Comparison of ENCODE assay signal across 19 cellular contexts in the genomic region with DNA sequence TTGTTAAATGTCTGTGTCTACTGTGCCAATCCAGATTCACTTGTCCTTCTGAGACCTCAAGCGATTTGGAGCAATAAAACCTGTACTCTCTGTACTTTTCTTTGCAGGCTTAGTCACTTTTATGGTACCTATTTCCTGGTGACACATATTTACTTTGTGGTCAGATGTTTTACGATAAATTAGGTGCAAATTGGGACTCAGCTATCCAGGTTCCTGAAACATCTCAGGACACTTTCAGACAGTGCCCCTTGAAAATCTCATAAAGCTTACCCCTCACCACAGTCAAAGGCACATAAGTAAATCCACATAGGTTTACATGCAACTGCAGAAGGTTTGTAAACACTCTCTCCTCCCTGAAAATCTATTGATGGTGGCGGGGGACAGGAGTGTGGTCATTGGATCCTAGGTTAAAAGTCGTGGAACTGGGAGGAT.
DNase-seq lines count a peak whose midpoint lies in the region; ATAC-seq, FAIRE-seq and TF ChIP-seq lines count a peak whose summit lies in the region.
"Had no signal": no experiment of that assay in that cellular context is flagged by ENCODE, and none has a peak within 500 bp of the region (broad histone marks: within the 10 kb centered on the region; RNA-seq: fewer than 3 reads in every experiment).

No MANE protein-coding gene starts in this region.

- no peak for TF ChIP-seq POLR2A in H54 (IDR thresholded peaks at IDR 0.05; ENCODE audit: low read depth, low read length)
- TF ChIP-seq POLR2A in thyroid gland (IDR thresholded peaks at IDR 0.05): no peak

- H3K36me3 Mint-ChIP-seq in natural killer cell treated with Interleukin-12 subunit alpha and Interleukin-12 subunit beta and Interleukin-15 and Interleukin-18, amount 100 ng/mL, for 72 hours: no peaks in the 10 kb centered on the region
- H3K36me3 Mint-ChIP-seq: stimulated activated memory B cell treated with anti-CD40 and anti-IgM and Interleukin-4, amounts not matched to agents 10 μg/mL and 1 μg/mL and 100 μg/mL, for 72 hours had no signal

- peak overlapping the region; percentile 46 for H3K4me2 ChIP-seq in skeletal muscle satellite cell (ENCODE audit: low read length)
- H3K4me2 ChIP-seq: BLaER1 had no signal

- H3K4me1 Mint-ChIP-seq in natural killer cell treated with Interleukin-12 subunit alpha and Interleukin-12 subunit beta and Interleukin-15 and Interleukin-18, amount 100 ng/mL, for 72 hours (ENCODE audit: low read depth in 2 of 2): no peaks in the 10 kb centered on the region
- H3K4me1 Mint-ChIP-seq: stimulated activated memory B cell treated with anti-CD40 and anti-IgM and Interleukin-4, amounts not matched to agents 10 μg/mL and 1 μg/mL and 100 μg/mL, for 72 hours had no signal

- peaks cover 6% of the 10 kb centered on the region for H3K9me3 Mint-ChIP-seq in natural killer cell treated with Interleukin-12 subunit alpha and Interleukin-12 subunit beta and Interleukin-15 and Interleukin-18, amount 100 ng/mL, for 72 hours
- H3K9me3 Mint-ChIP-seq: stimulated activated memory B cell treated with anti-CD40 and anti-IgM and Interleukin-4, amounts not matched to agents 10 μg/mL and 1 μg/mL and 100 μg/mL, for 72 hours had no signal

- no peak for DNase-seq in H54 (ENCODE audit: insufficient read length, low spot score)
- DNase-seq in RCC 7860 (ENCODE audit: low spot score): peak; percentile 44
- peak; percentile 37 to 53 for DNase-seq in foreskin fibroblast
- no peak for DNase-seq in natural killer cell treated with Interleukin-12 subunit alpha and Interleukin-12 subunit beta and Interleukin-15 and Interleukin-18, amount 100 ng/mL, for 72 hours (ENCODE audit: low spot score)
- DNase-seq in thyroid gland: no peak
- DNase-seq: activated gamma-delta T cell treated with Interleukin-2 at 50 U/mL for 16 hours, EL, HCEC 1CT, Karpas-422, NCI-H446 treated with DMSO at 0.1 percent for 48 hours, WERI-Rb-1 had no signal

- WGBS in thyroid gland, 2 donors: 92 to 97% methylated on average over 4 of the region's 4 CpGs

- H3K9me3 ChIP-seq in skeletal muscle satellite cell (replicated peaks; ENCODE audit: low read length): no peaks in the 10 kb centered on the region
- H3K9me3 ChIP-seq in thyroid gland: no peaks in the 10 kb centered on the region
- H3K9me3 ChIP-seq: BLaER1, neutrophil had no signal

- no peak overlapping the region for H3K4me3 ChIP-seq in foreskin fibroblast (ENCODE audit: low read depth in 1 of 2, low read length in 2 of 2)
- no peak overlapping the region for H3K4me3 ChIP-seq in skeletal muscle satellite cell (ENCODE audit: low read length)
- no peak overlapping the region for H3K4me3 ChIP-seq in thyroid gland (replicated peaks in 1 of 3)
- H3K4me3 ChIP-seq: BLaER1, GM12878, lung had no signal

- intact Hi-C loops in thyroid gland (cut with DNase I): no loop called here

- H3K27ac ChIP-seq in thyroid gland: no peak overlapping the region
- H3K27ac ChIP-seq: BLaER1, neutrophil, WERI-Rb-1 had no signal

- H3K4me1 ChIP-seq in skeletal muscle satellite cell (ENCODE audit: control insufficient read depth, insufficient read depth, low read length): peaks cover 54% of the 10 kb centered on the region
- H3K4me1 ChIP-seq in thyroid gland: peaks cover 0 to 6% of the 10 kb centered on the region in 2 donors

- no peaks in the 10 kb centered on the region for H3K27me3 Mint-ChIP-seq in natural killer cell treated with Interleukin-12 subunit alpha and Interleukin-12 subunit beta and Interleukin-15 and Interleukin-18, amount 100 ng/mL, for 72 hours
- H3K27me3 Mint-ChIP-seq: stimulated activated memory B cell treated with anti-CD40 and anti-IgM and Interleukin-4, amounts not matched to agents 10 μg/mL and 1 μg/mL and 100 μg/mL, for 72 hours had no signal

- H3K27me3 ChIP-seq in skeletal muscle satellite cell (ENCODE audit: control insufficient read depth, insufficient read depth, low read length) (no peaks in the 10 kb centered on the region), thyroid gland (no peaks in the 10 kb centered on the region)
- H3K27me3 ChIP-seq: BLaER1, neutrophil had no signal

- H3K36me3 ChIP-seq in skeletal muscle satellite cell (ENCODE audit: insufficient read depth, low read length) (no peaks in the 10 kb centered on the region), thyroid gland (no peaks in the 10 kb centered on the region)
- H3K36me3 ChIP-seq: BLaER1, neutrophil, WERI-Rb-1 had no signal

- no peak overlapping the region for H3K4me3 Mint-ChIP-seq in natural killer cell treated with Interleukin-12 subunit alpha and Interleukin-12 subunit beta and Interleukin-15 and Interleukin-18, amount 100 ng/mL, for 72 hours
- H3K4me3 Mint-ChIP-seq: stimulated activated memory B cell treated with anti-CD40 and anti-IgM and Interleukin-4, amounts not matched to agents 10 μg/mL and 1 μg/mL and 100 μg/mL, for 72 hours had no signal

- FAIRE-seq in H54 (lab: Jason Lieb, UNC) (peak; percentile 98), RCC 7860 (lab: Jason Lieb, UNC) (peak; percentile 55)
- FAIRE-seq: astrocyte, GM12878 had no signal

- H3K27ac Mint-ChIP-seq in natural killer cell treated with Interleukin-12 subunit alpha and Interleukin-12 subunit beta and Interleukin-15 and Interleukin-18, amount 100 ng/mL, for 72 hours: no peak overlapping the region
- H3K27ac Mint-ChIP-seq: stimulated activated memory B cell treated with anti-CD40 and anti-IgM and Interleukin-4, amounts not matched to agents 10 μg/mL and 1 μg/mL and 100 μg/mL, for 72 hours had no signal

- ATAC-seq in natural killer cell treated with Interleukin-12 subunit alpha and Interleukin-12 subunit beta and Interleukin-15 and Interleukin-18, amount 100 ng/mL, for 72 hours: no peak
- ATAC-seq in HG02884 (IDR thresholded peaks at IDR 0.05; ENCODE audit: unreplicated experiment): no peak
- ATAC-seq: GM12878; stimulated activated memory B cell treated with anti-CD40 and anti-IgM and Interleukin-4, amounts not matched to agents 10 μg/mL and 1 μg/mL and 100 μg/mL, for 72 hours had no signal

- peak overlapping the region; percentile 52 for H3K9ac ChIP-seq in skeletal muscle satellite cell (ENCODE audit: low read depth, low read length)
- H3K9ac ChIP-seq: BLaER1 had no signal

- TF ChIP-seq CTCF in foreskin fibroblast (IDR thresholded peaks at IDR 0.05; ENCODE audit: low read depth, low read length): no peak
- no peak for TF ChIP-seq CTCF in thyroid gland (IDR thresholded peaks at IDR 0.05)

Comparison
In these comparisons a context has a peak if more than half of its experiments do, and no peak if none do; other contexts are left out.
1. DNase-seq: peak in RCC 7860 (single experiment) and foreskin fibroblast (2 of 2); none in H54 (single experiment), natural killer cell treated with Interleukin-12 subunit alpha and Interleukin-12 subunit beta and Interleukin-15 and Interleukin-18, amount 100 ng/mL, for 72 hours (single experiment) and thyroid gland (0 of 2).